6 cellular contexts compared by ENCODE assay signal in the genomic region with DNA sequence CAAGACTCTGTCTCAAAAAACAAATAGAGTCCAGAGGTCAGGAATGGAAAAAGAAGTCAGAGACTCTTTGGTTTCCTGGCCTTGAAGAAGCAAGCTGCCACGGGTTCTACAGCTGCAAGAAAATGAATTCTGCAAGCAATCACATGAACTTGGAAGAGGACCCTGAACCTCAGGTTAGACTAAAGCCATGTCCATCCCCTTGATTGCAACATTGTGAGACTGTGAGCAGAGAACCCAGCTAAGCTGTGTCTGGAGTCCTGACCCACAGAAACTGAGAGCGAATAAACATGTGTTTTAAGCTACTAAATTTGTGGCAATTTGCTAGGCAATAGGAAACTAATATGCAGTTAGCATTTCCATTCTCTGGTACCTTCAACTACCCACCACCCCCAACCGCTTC.
"Had no signal": no experiment of that assay in that cellular context is flagged by ENCODE, and none has a peak within 500 bp of the region (broad histone marks: within the 10 kb centered on the region; RNA-seq: fewer than 3 reads in every experiment).

No MANE protein-coding gene starts in this region.

- DNase-seq: IMR-90, KBM-7, KG1 had no signal

- FAIRE-seq: HTR-8/SVneo, K562 had no signal

- ATAC-seq: K562 had no signal

- H3K4me3 ChIP-seq: K562 had no signal

- H3K27ac ChIP-seq: HL-60 had no signal
